ENCODE assay signal across 16 cellular contexts in genomic region chr3:165883866-165884478, GRCh38. TPM values are rescaled to one million over a fixed set of nuclear protein-coding genes. Genes with fewer than 3 reads are reported as not detected.
DNase-seq lines count a peak whose midpoint lies in the region; ATAC-seq, FAIRE-seq and TF ChIP-seq lines count a peak whose summit lies in the region.
"Had no signal": no experiment of that assay in that cellular context is flagged by ENCODE, and none has a peak within 500 bp of the region (broad histone marks: within the 10 kb centered on the region; RNA-seq: fewer than 3 reads in every experiment).

No MANE protein-coding gene starts in this region.

- no peaks in the 10 kb centered on the region for H3K9me2 ChIP-seq in hepatocyte (replicated peaks; ENCODE audit: insufficient read depth)

- intact Hi-C loops in lower lobe of right lung (cut with DNase I) = no loop called here

- H4K20me1 ChIP-seq in hepatocyte (ENCODE audit: insufficient read depth, poor library complexity, severe bottlenecking) = no peaks in the 10 kb centered on the region

- H3K36me3 ChIP-seq in MG63 (no peaks in the 10 kb centered on the region), SJCRH30 (no peaks in the 10 kb centered on the region), lower lobe of right lung (no peaks in the 10 kb centered on the region), hepatocyte (replicated peaks; ENCODE audit: insufficient read depth, low read depth) (no peaks in the 10 kb centered on the region)
- H3K36me3 ChIP-seq: cardiac muscle cell, prostate gland had no signal

- H3K4me2 ChIP-seq in hepatocyte = no peak overlapping the region

- H2AFZ ChIP-seq in hepatocyte = no peak overlapping the region

- H3K4me3 ChIP-seq in MG63 (peak overlapping the region; percentile 56), SJCRH30 (peak overlapping the region; percentile 23), lower lobe of right lung (peak overlapping the region; percentile 41), hepatocyte (no peak overlapping the region)
- H3K4me3 ChIP-seq: cardiac muscle cell had no signal

- H3K27me3 ChIP-seq in MG63 (no peaks in the 10 kb centered on the region), SJCRH30 (no peaks in the 10 kb centered on the region), lower lobe of right lung (ENCODE audit: low read depth) (no peaks in the 10 kb centered on the region), hepatocyte (no peaks in the 10 kb centered on the region)
- H3K27me3 ChIP-seq: cardiac muscle cell had no signal

- H3K79me2 ChIP-seq in hepatocyte = no peaks in the 10 kb centered on the region

- no peak for DNase-seq in GM12892 (ENCODE audit: insufficient read length)
- no peak for DNase-seq in MG63
- no peak for DNase-seq in SJCRH30
- no peak for DNase-seq in lower lobe of right lung
- DNase-seq in midbrain (lab: John Stamatoyannopoulos, UW) = no peak
- no peak for DNase-seq in hepatocyte (ENCODE audit: low spot score)
- DNase-seq in NCI-H1694 (lab: John Stamatoyannopoulos, UW) = no peak
- DNase-seq: activated CD4-positive, alpha-beta T cell treated with anti-CD3 and anti-CD28 coated beads for 1 hour; NCI-H1930 had no signal

- FAIRE-seq in GM12892 (lab: Jason Lieb, UNC) = peak; percentile 24
- FAIRE-seq: GM18507 had no signal

- H3K27ac ChIP-seq in SJCRH30 (no peak overlapping the region), lower lobe of right lung (no peak overlapping the region), hepatocyte (no peak overlapping the region)
- H3K27ac ChIP-seq: cardiac muscle cell, HL-60, prostate gland had no signal

- no peak for ATAC-seq in lower lobe of right lung
- no peak for ATAC-seq in GM21619 (IDR thresholded peaks at IDR 0.05; ENCODE audit: unreplicated experiment)
- ATAC-seq: activated T-helper 17 cell treated with anti-CD3 and anti-CD28 coated beads, Interleukin-2, amount 50 U/mL, for 72 hours; Right ventricle myocardium inferior had no signal

- TF ChIP-seq POLR2A in GM12892 (IDR thresholded peaks at IDR 0.05; ENCODE audit: low read depth, low read length) = no peak

- WGBS in hepatocyte (ENCODE audit: low lambda C conversion rate, missing lambda C conversion rate) = 74% methylated on average over 7 of the region's 7 CpGs

- H3K9me3 ChIP-seq in MG63 (no peaks in the 10 kb centered on the region), SJCRH30 (replicated peaks) (no peaks in the 10 kb centered on the region), lower lobe of right lung (no peaks in the 10 kb centered on the region), hepatocyte (ENCODE audit: low read depth) (no peaks in the 10 kb centered on the region)
- H3K9me3 ChIP-seq: prostate gland had no signal

- H3K4me1 ChIP-seq in SJCRH30 (no peaks in the 10 kb centered on the region), lower lobe of right lung (no peaks in the 10 kb centered on the region), hepatocyte (ENCODE audit: insufficient read depth) (no peaks in the 10 kb centered on the region)
- H3K4me1 ChIP-seq: prostate gland had no signal

- no peak for TF ChIP-seq CTCF in lower lobe of right lung (IDR thresholded peaks at IDR 0.05)
- no peak for TF ChIP-seq CTCF in hepatocyte (IDR thresholded peaks at IDR 0.05; ENCODE audit: poor library complexity)

RNA-seq across cellular contexts. Expression of gene BCHE, which starts 46.7 kb away (rescaled TPM):
- polyA plus RNA-seq in GM12892 (2012; ENCODE audit: missing spikeins) = 0.19 TPM
- total RNA-seq in MG63 (2014; rRNA removed; shearing (Covaris generic); ENCODE audit: low replicate concordance) = not detected in 2 replicates
- total RNA-seq in SJCRH30 (2014; rRNA removed; shearing (Covaris generic)) = 107 and 110 TPM in 2 replicates
- total RNA-seq in lower lobe of right lung (5.8 TPM), hepatocyte (9.5 and 12.5 TPM in 2 replicates)
- polyA plus RNA-seq in hepatocyte = 4.1 and 5.4 TPM in 2 replicates
- total RNA-seq: activated T-helper 17 cell treated with anti-CD3 and anti-CD28 coated beads, Interleukin-2, amount 50 U/mL, for 72 hours had no signal
